ENCODE assay signal across 8 cellular contexts in genomic region chr22:41831828-41832552, GRCh38. TPM values are rescaled to one million over a fixed set of nuclear protein-coding genes. Genes with fewer than 3 reads are reported as not detected.
DNase-seq lines count a peak whose midpoint lies in the region; ATAC-seq and TF ChIP-seq lines count a peak whose summit lies in the region.

No MANE protein-coding gene starts in this region.

- H3K27me3 ChIP-seq in left ventricle myocardium inferior (ENCODE audit: low read depth), result no peaks in the 10 kb centered on the region

- peaks cover 19% of the 10 kb centered on the region for H3K9me3 Mint-ChIP-seq in glutamatergic neuron (ENCODE audit: unreplicated experiment)

- peak overlapping the region; percentile 87 for H3K4me3 Mint-ChIP-seq in glutamatergic neuron (ENCODE audit: unreplicated experiment)

- peaks cover 20% of the 10 kb centered on the region for H3K4me1 Mint-ChIP-seq in glutamatergic neuron (ENCODE audit: low read depth, unreplicated experiment)

- intact Hi-C loops in left ventricle myocardium inferior (cut with micrococcal nuclease), result no loop called here
- intact Hi-C loops in Right ventricle myocardium superior (cut with DNase I), result no loop called here

- peaks cover 11% of the 10 kb centered on the region for H3K36me3 ChIP-seq in left ventricle myocardium inferior

- no peak for DNase-seq in left ventricle myocardium inferior
- DNase-seq in Right ventricle myocardium superior, result no peak
- no peak for DNase-seq in glutamatergic neuron
- no peak for DNase-seq in dermis blood vessel endothelial cell
- no peak for DNase-seq in iPS-NIHi11 (ENCODE audit: low spot score)

- H3K36me3 Mint-ChIP-seq in glutamatergic neuron (ENCODE audit: unreplicated experiment), result peaks cover 6% of the 10 kb centered on the region

- H3K4me3 ChIP-seq in left ventricle myocardium inferior, result peak overlapping the region; percentile 99
- peak overlapping the region; percentile 70 to 100 (median 80) for H3K4me3 ChIP-seq in skin epidermis

- no peaks in the 10 kb centered on the region for H3K9me3 ChIP-seq in left ventricle myocardium inferior (replicated peaks)

- peaks cover 52% of the 10 kb centered on the region for H3K4me1 ChIP-seq in left ventricle myocardium inferior

- TF ChIP-seq CTCF in left ventricle myocardium inferior (IDR thresholded peaks at IDR 0.05; ENCODE audit: borderline replicate concordance), result no peak
- no peak for TF ChIP-seq CTCF in VCaP (conservative IDR thresholded peaks at IDR 0.05)
- TF ChIP-seq CTCF in glutamatergic neuron (IDR thresholded peaks at IDR 0.05; ENCODE audit: partially characterized antibody, unreplicated experiment), result no peak

- no peak for ATAC-seq in Right ventricle myocardium superior (ENCODE audit: poor library complexity)
- ATAC-seq in GM19328 (IDR thresholded peaks at IDR 0.05; ENCODE audit: unreplicated experiment), result no peak

- H3K27ac ChIP-seq in left ventricle myocardium inferior (replicated peaks) (peak overlapping the region; percentile 95), VCaP (peak overlapping the region; percentile 96), skin epidermis (peak overlapping the region; percentile 14 to 99 (median 96))

- peaks cover 12% of the 10 kb centered on the region for H3K27me3 Mint-ChIP-seq in glutamatergic neuron (ENCODE audit: unreplicated experiment)

- H3K27ac Mint-ChIP-seq in glutamatergic neuron (ENCODE audit: unreplicated experiment), result peak overlapping the region; percentile 99

RNA-seq across cellular contexts. Expression of gene SREBF2, which starts 0.9 kb away (rescaled TPM):
- total RNA-seq in left ventricle myocardium inferior, result 74.5 TPM
- 75.2 TPM for total RNA-seq in Right ventricle myocardium superior
- total RNA-seq in glutamatergic neuron (ENCODE audit: unreplicated experiment), result 291 TPM
- total RNA-seq in dermis blood vessel endothelial cell, result 46.3 and 110 TPM in 2 replicates

RNA-seq across cellular contexts. Expression of gene CCDC134, which starts 31.5 kb away (rescaled TPM):
- total RNA-seq in left ventricle myocardium inferior, result 3.9 TPM
- 4.0 TPM for total RNA-seq in Right ventricle myocardium superior
- total RNA-seq in glutamatergic neuron (ENCODE audit: unreplicated experiment), result 9.4 TPM
- 6.1 and 6.3 TPM in 2 replicates for total RNA-seq in dermis blood vessel endothelial cell
